8 cellular contexts compared by ENCODE assay signal in genomic region chr17:81238490-81238814, GRCh38. TPM values are rescaled to one million over a fixed set of nuclear protein-coding genes. Genes with fewer than 3 reads are reported as not detected.
DNase-seq lines count a peak whose midpoint lies in the region; ATAC-seq and TF ChIP-seq lines count a peak whose summit lies in the region.

No MANE protein-coding gene starts in this region.

- no peaks in the 10 kb centered on the region for H3K9me3 Mint-ChIP-seq in activated T-helper 17 cell treated with anti-CD3 and anti-CD28 coated beads, Interleukin-2, amount 50 U/mL, for 72 hours

- H3K27ac ChIP-seq in heart left ventricle (peak overlapping the region in 10 of 12 donors; percentile 43 to 93 (median 80)), liver (ENCODE audit: low read depth in 1 of 2, low read length in 2 of 2) (peak overlapping the region in 1 of 2 donors; percentile 24), upper lobe of right lung (peak overlapping the region; percentile 85)

- H3K9ac ChIP-seq in liver (ENCODE audit: low read depth in 1 of 2, low read length in 2 of 2): peak overlapping the region in 1 of 2 donors; percentile 75

- peaks cover 27% of the 10 kb centered on the region for H3K36me3 Mint-ChIP-seq in activated T-helper 17 cell treated with anti-CD3 and anti-CD28 coated beads, Interleukin-2, amount 50 U/mL, for 72 hours (ENCODE audit: low read depth)

- no peaks in the 10 kb centered on the region for H3K9me3 ChIP-seq in heart left ventricle
- no peaks in the 10 kb centered on the region for H3K9me3 ChIP-seq in liver (ENCODE audit: control insufficient read depth in 4 of 4, low read length in 3 of 4)
- no peaks in the 10 kb centered on the region for H3K9me3 ChIP-seq in upper lobe of right lung

- no peak overlapping the region for H3K27ac Mint-ChIP-seq in activated T-helper 17 cell treated with anti-CD3 and anti-CD28 coated beads, Interleukin-2, amount 50 U/mL, for 72 hours

- peaks cover 0 to 21% (median 1%) of the 10 kb centered on the region in 9 donors for H3K36me3 ChIP-seq in heart left ventricle
- peaks cover 0 to 2% (median under 1%) of the 10 kb centered on the region in 4 donors for H3K36me3 ChIP-seq in liver (ENCODE audit: control insufficient read depth in 4 of 4, insufficient read depth in 3 of 4, low read depth in 1 of 4, low read length in 3 of 4)
- peaks cover 5% of the 10 kb centered on the region for H3K36me3 ChIP-seq in upper lobe of right lung

- no peak for TF ChIP-seq POLR2A in heart left ventricle (IDR thresholded peaks at IDR 0.05)

- no peaks in the 10 kb centered on the region for H3K27me3 Mint-ChIP-seq in activated T-helper 17 cell treated with anti-CD3 and anti-CD28 coated beads, Interleukin-2, amount 50 U/mL, for 72 hours

- peaks cover 5 to 39% (median 25%) of the 10 kb centered on the region in 12 donors for H3K4me1 ChIP-seq in heart left ventricle
- peaks cover 6 to 31% (median 27%) of the 10 kb centered on the region in 4 donors for H3K4me1 ChIP-seq in liver (ENCODE audit: control insufficient read depth in 4 of 4, insufficient read depth in 4 of 4, low read length in 3 of 4)
- H3K4me1 ChIP-seq in upper lobe of right lung: peaks cover 19% of the 10 kb centered on the region

- TF ChIP-seq CTCF in heart left ventricle (IDR thresholded peaks at IDR 0.05): no peak
- TF ChIP-seq CTCF in liver (IDR thresholded peaks at IDR 0.05; ENCODE audit: low read depth, low read length, missing input control): no peak
- no peak for TF ChIP-seq CTCF in upper lobe of right lung (IDR thresholded peaks at IDR 0.05)

- no peak for TF ChIP-seq RAD21 in liver (IDR thresholded peaks at IDR 0.05)

- peak overlapping the region; percentile 83 for H3K4me3 Mint-ChIP-seq in activated T-helper 17 cell treated with anti-CD3 and anti-CD28 coated beads, Interleukin-2, amount 50 U/mL, for 72 hours

- intact Hi-C loops in heart left ventricle (cut with DNase I) (loop anchor here in 1 of 10 donors (10.0 kb wide), 1 partner anchor 224 kb away; no protein-coding TSS in a partner anchor), cardiac septum (cut with DNase I) (loop anchor here (2.0 kb wide), 1 partner anchor 96 kb away; no protein-coding TSS in a partner anchor), upper lobe of right lung (cut with DNase I) (no loop called here)

- DNase-seq in heart left ventricle (no peak), cardiac septum (ENCODE audit: low spot score) (no peak), upper lobe of right lung (no peak), putamen (ENCODE audit: low spot score) (no peak), retina (no peak), iPS-NIHi7 (ENCODE audit: extremely low spot score) (no peak)

- ATAC-seq in heart left ventricle (no peak), upper lobe of right lung (no peak)
- no peak for ATAC-seq in activated T-helper 17 cell treated with anti-CD3 and anti-CD28 coated beads, Interleukin-2, amount 50 U/mL, for 72 hours (replicated peaks)

- H3K27me3 ChIP-seq in heart left ventricle: no peaks in the 10 kb centered on the region
- H3K27me3 ChIP-seq in liver (ENCODE audit: control insufficient read depth in 4 of 4, insufficient read depth in 4 of 4, low read length in 3 of 4): no peaks in the 10 kb centered on the region
- no peaks in the 10 kb centered on the region for H3K27me3 ChIP-seq in upper lobe of right lung

- 0 to 1% (median 1%) methylated on average over 18 to 26 of the region's 26 CpGs; no CpG with 5 or more reads in 1 of the 4 donors for WGBS in heart left ventricle, 4 donors
- WGBS in liver: under 1% methylated on average over 26 of the region's 26 CpGs

- H3K4me1 Mint-ChIP-seq in activated T-helper 17 cell treated with anti-CD3 and anti-CD28 coated beads, Interleukin-2, amount 50 U/mL, for 72 hours: peaks cover 16% of the 10 kb centered on the region

- H3K4me3 ChIP-seq in heart left ventricle: peak overlapping the region; percentile 82 to 100 (median 92)
- peak overlapping the region; percentile 62 to 98 (median 89) for H3K4me3 ChIP-seq in liver (ENCODE audit: low read depth in 1 of 3, low read length in 3 of 3)
- H3K4me3 ChIP-seq in upper lobe of right lung: peak overlapping the region; percentile 99

TF ChIP-seq in liver, 16 proteins besides CTCF, POLR2A, EP300 and RAD21:
- no peak for TF ChIP-seq ATF3 (IDR thresholded peaks at IDR 0.05)
- TF ChIP-seq HNF4A (conservative IDR thresholded peaks at IDR 0.05): no peak
- TF ChIP-seq FOXA2 (IDR thresholded peaks at IDR 0.05): no peak
- no peak for TF ChIP-seq RXRA (IDR thresholded peaks at IDR 0.05)
- no peak for TF ChIP-seq HNF4G (IDR thresholded peaks at IDR 0.05)
- TF ChIP-seq, protein P1, sequence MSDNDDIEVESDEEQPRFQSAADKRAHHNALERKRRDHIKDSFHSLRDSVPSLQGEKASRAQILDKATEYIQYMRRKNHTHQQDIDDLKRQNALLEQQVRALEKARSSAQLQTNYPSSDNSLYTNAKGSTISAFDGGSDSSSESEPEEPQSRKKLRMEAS (IDR thresholded peaks at IDR 0.05): no peak
- TF ChIP-seq SP1 (IDR thresholded peaks at IDR 0.05): no peak
- TF ChIP-seq YY1 (IDR thresholded peaks at IDR 0.05): no peak
- TF ChIP-seq, protein P2, sequence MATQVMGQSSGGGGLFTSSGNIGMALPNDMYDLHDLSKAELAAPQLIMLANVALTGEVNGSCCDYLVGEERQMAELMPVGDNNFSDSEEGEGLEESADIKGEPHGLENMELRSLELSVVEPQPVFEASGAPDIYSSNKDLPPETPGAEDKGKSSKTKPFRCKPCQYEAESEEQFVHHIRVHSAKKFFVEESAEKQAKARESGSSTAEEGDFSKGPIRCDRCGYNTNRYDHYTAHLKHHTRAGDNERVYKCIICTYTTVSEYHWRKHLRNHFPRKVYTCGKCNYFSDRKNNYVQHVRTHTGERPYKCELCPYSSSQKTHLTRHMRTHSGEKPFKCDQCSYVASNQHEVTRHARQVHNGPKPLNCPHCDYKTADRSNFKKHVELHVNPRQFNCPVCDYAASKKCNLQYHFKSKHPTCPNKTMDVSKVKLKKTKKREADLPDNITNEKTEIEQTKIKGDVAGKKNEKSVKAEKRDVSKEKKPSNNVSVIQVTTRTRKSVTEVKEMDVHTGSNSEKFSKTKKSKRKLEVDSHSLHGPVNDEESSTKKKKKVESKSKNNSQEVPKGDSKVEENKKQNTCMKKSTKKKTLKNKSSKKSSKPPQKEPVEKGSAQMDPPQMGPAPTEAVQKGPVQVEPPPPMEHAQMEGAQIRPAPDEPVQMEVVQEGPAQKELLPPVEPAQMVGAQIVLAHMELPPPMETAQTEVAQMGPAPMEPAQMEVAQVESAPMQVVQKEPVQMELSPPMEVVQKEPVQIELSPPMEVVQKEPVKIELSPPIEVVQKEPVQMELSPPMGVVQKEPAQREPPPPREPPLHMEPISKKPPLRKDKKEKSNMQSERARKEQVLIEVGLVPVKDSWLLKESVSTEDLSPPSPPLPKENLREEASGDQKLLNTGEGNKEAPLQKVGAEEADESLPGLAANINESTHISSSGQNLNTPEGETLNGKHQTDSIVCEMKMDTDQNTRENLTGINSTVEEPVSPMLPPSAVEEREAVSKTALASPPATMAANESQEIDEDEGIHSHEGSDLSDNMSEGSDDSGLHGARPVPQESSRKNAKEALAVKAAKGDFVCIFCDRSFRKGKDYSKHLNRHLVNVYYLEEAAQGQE (IDR thresholded peaks at IDR 0.05): no peak
- TF ChIP-seq JUND (IDR thresholded peaks at IDR 0.05): no peak
- no peak for TF ChIP-seq FOXA1 (IDR thresholded peaks at IDR 0.05)
- TF ChIP-seq NR2F2 (IDR thresholded peaks at IDR 0.05): no peak
- TF ChIP-seq GABPA (IDR thresholded peaks at IDR 0.05 in 1 of 2, conservative IDR thresholded peaks at IDR 0.05 in 1 of 2): no peak

RNA-seq across cellular contexts. Expression of gene TEPSIN, which starts 0.4 kb away (rescaled TPM):
- total RNA-seq in heart left ventricle (10 to 100 TPM in 5 of 9 donors, 1 to 10 TPM in 4; 6.8 to 16.0 (median 10.2) TPM), cardiac septum (12.6 TPM), liver (10 to 100 TPM in 1 of 2 donors, 1 to 10 TPM in 1; 10.0 to 22.9 TPM), upper lobe of right lung (40.2 TPM)
- polyA plus RNA-seq in heart left ventricle (10 to 100 TPM; 12.4 to 14.4 TPM), liver (10 to 100 TPM in 1 of 2 donors, 1 to 10 TPM in 1; 3.2 to 11.4 TPM)
- total RNA-seq in activated T-helper 17 cell treated with anti-CD3 and anti-CD28 coated beads, Interleukin-2, amount 50 U/mL, for 72 hours: 10 to 100 TPM; 26.3 to 35.0 TPM

RNA-seq across cellular contexts. Expression of gene NDUFAF8, which starts 0.7 kb away (rescaled TPM):
- 10 to 100 TPM; 31.8 to 77.1 (median 50.2) TPM for total RNA-seq in heart left ventricle
- 10 to 100 TPM; 26.7 to 51.9 TPM for polyA plus RNA-seq in heart left ventricle
- total RNA-seq in cardiac septum: 61.0 TPM
- 10 to 100 TPM; 33.4 to 68.0 TPM for total RNA-seq in activated T-helper 17 cell treated with anti-CD3 and anti-CD28 coated beads, Interleukin-2, amount 50 U/mL, for 72 hours
- 10 to 100 TPM in 1 of 2 donors, 1 to 10 TPM in 1; 8.3 to 11.6 TPM for total RNA-seq in liver
- 10 to 100 TPM; 19.3 to 67.4 TPM for polyA plus RNA-seq in liver
- total RNA-seq in upper lobe of right lung: 32.6 TPM

RNA-seq across cellular contexts. Expression of gene CEP131, which starts 15.7 kb away (rescaled TPM):
- 10 to 100 TPM in 3 of 9 donors, 1 to 10 TPM in 6; 7.0 to 15.8 (median 8.9) TPM for total RNA-seq in heart left ventricle
- 10 to 100 TPM in 1 of 2 donors, 1 to 10 TPM in 1; 8.0 to 14.7 TPM for polyA plus RNA-seq in heart left ventricle
- 6.8 TPM for total RNA-seq in cardiac septum
- 10 to 100 TPM in 1 of 2 donors, 1 to 10 TPM in 1; 8.4 to 10.4 TPM for total RNA-seq in activated T-helper 17 cell treated with anti-CD3 and anti-CD28 coated beads, Interleukin-2, amount 50 U/mL, for 72 hours
- total RNA-seq in liver: 1 to 10 TPM; 2.4 to 6.3 TPM
- polyA plus RNA-seq in liver: 1 to 10 TPM in 1 of 2 donors, under 1 TPM in 1; 0.71 to 2.0 TPM
- 7.5 TPM for total RNA-seq in upper lobe of right lung

RNA-seq across cellular contexts. Expression of gene SLC38A10, which starts 56.7 kb away (rescaled TPM):
- 10 to 100 TPM; 27.4 to 67.7 (median 43.1) TPM for total RNA-seq in heart left ventricle
- polyA plus RNA-seq in heart left ventricle: 10 to 100 TPM; 48.0 to 63.3 TPM
- 36.0 TPM for total RNA-seq in cardiac septum
- 10 to 100 TPM; 58.4 to 71.2 TPM for total RNA-seq in activated T-helper 17 cell treated with anti-CD3 and anti-CD28 coated beads, Interleukin-2, amount 50 U/mL, for 72 hours
- total RNA-seq in liver: 100 to 1,000 TPM in 1 of 2 donors, 10 to 100 TPM in 1; 34.2 to 117 TPM
- 10 to 100 TPM; 29.3 to 75.2 TPM for polyA plus RNA-seq in liver
- 87.3 TPM for total RNA-seq in upper lobe of right lung
